Comparison of ENCODE assay signal across 13 cellular contexts in the genomic region with DNA sequence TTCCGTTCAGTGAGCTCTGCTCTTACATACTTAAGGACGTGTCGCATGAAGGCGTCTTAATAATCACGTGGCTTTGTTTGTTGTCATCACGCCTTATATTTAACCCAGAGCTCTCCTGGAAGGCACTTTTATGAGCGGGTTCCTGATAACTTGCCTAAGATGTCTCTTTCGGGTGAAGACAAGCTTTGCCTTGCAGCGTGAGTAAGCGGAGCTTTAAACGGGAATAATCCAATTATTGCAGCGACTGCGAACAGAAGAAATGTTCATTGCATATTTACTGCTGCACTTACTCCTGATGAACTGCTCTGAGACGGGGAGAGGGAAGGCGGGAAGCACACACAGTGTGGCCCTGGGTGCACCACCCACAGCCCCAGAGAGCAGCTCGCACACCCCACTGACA.
DNase-seq lines count a peak whose midpoint lies in the region; TF ChIP-seq lines count a peak whose summit lies in the region.
"Had no signal": no experiment of that assay in that cellular context is flagged by ENCODE, and none has a peak within 500 bp of the region (broad histone marks: within the 10 kb centered on the region; RNA-seq: fewer than 3 reads in every experiment).

No MANE protein-coding gene starts in this region.

- H3K4me3 Mint-ChIP-seq in H9 = no peak overlapping the region
- H3K4me3 Mint-ChIP-seq in neural crest cell = peak overlapping the region; percentile 12
- H3K4me3 Mint-ChIP-seq: CD8-positive, alpha-beta memory T cell; GM23338 had no signal

- H3K27me3 ChIP-seq in H9 (ENCODE audit: insufficient read depth, low read length) = no peaks in the 10 kb centered on the region

- H2AK5ac ChIP-seq in H9 (ENCODE audit: insufficient read length, low read length) = no peak overlapping the region

- H3K18ac ChIP-seq in H9 (ENCODE audit: insufficient read length, low read depth, low read length) = no peak overlapping the region

- no peaks in the 10 kb centered on the region for H3K79me2 ChIP-seq in H9 (ENCODE audit: insufficient read depth, low read length)

- DNase-seq in H9 = no peak
- DNase-seq in NCI-H82 treated with DMSO at 0.1 percent for 48 hours (lab: John Stamatoyannopoulos, UW; ENCODE audit: unreplicated experiment) = peak; percentile 3
- no peak for DNase-seq in neural crest cell (ENCODE audit: low read depth, low spot score)
- no peak for DNase-seq in stimulated activated naive CD4-positive, alpha-beta T cell treated with Interleukin-2 at 50 U/mL for 16 hours (lab: John Stamatoyannopoulos, UW)
- no peak for DNase-seq in glomerular visceral epithelial cell (ENCODE audit: extremely low spot score)
- DNase-seq in NCI-H2227 treated with DMSO at 0.1 percent for 48 hours (lab: John Stamatoyannopoulos, UW) = no peak
- DNase-seq: Caco-2; CD8-positive, alpha-beta memory T cell; DND-41; GDM1 had no signal

- no peak overlapping the region for H2BK120ac ChIP-seq in H9 (ENCODE audit: low read depth, low read length, poor library complexity, severe bottlenecking)

- no peak overlapping the region for H3K9ac ChIP-seq in H9 (ENCODE audit: extremely low read depth, insufficient read length, low read length)

- no peak overlapping the region for H2BK5ac ChIP-seq in H9 (ENCODE audit: insufficient read length, low read length)

- no peak overlapping the region; the same call in 1 of the 2 replicates for H3K14ac ChIP-seq in H9 (ENCODE audit: insufficient read depth, low read length)

- H3K9me3 Mint-ChIP-seq in H9 (no peaks in the 10 kb centered on the region; a peak in 1 of 5 replicates), neural crest cell (no peaks in the 10 kb centered on the region)
- H3K9me3 Mint-ChIP-seq: CD8-positive, alpha-beta memory T cell; GM23338 had no signal

- H3K4me2 ChIP-seq in H9 (ENCODE audit: insufficient read depth, insufficient read length, low read length) = no peak overlapping the region
- H3K4me2 ChIP-seq: A549, GM23338 had no signal

- no CpG with 5 or more reads among the region's 16 CpGs for WGBS in H9 (ENCODE audit: extremely low coverage, insufficient read length, low lambda C conversion rate)

- no peak overlapping the region for H3K4ac ChIP-seq in H9 (ENCODE audit: low read depth, low read length)

- no peak overlapping the region for H4K5ac ChIP-seq in H9 (ENCODE audit: insufficient read length, low read depth, low read length)

- H3K23ac ChIP-seq in H9 (ENCODE audit: insufficient read length, low read depth, low read length) = no peak overlapping the region

- H2BK20ac ChIP-seq in H9 (ENCODE audit: low read depth, low read length, poor library complexity, severe bottlenecking) = no peak overlapping the region

- no peak overlapping the region for H4K8ac ChIP-seq in H9 (replicated peaks; ENCODE audit: insufficient read length, low read depth, low read length)

- H4K91ac ChIP-seq in H9 (ENCODE audit: insufficient read length, low read depth, low read length) = no peak overlapping the region

- no peaks in the 10 kb centered on the region; the same call in 1 of the 2 replicates for H3K4me1 ChIP-seq in H9 (ENCODE audit: insufficient read depth, low read length)
- H3K4me1 ChIP-seq: A549, Caco-2, HAP-1 had no signal

- TF ChIP-seq CTCF in H9 (conservative IDR thresholded peaks at IDR 0.05) (no peak), neural crest cell (conservative IDR thresholded peaks at IDR 0.05) (no peak)

- H3K4me1 Mint-ChIP-seq in H9 = peaks cover 3 to 5% of the 10 kb centered on the region in 2 experiments; a peak in 1 of 4 replicates
- H3K4me1 Mint-ChIP-seq in neural crest cell = peaks cover 56% of the 10 kb centered on the region
- H3K4me1 Mint-ChIP-seq: CD8-positive, alpha-beta memory T cell had no signal

- no peak overlapping the region for H3T11ph ChIP-seq in H9 (ENCODE audit: low read length)

- H2BK12ac ChIP-seq in H9 (ENCODE audit: insufficient read length, low read depth, low read length) = no peak overlapping the region

- H3K27me3 Mint-ChIP-seq in H9 (ENCODE audit: low read depth) = no peaks in the 10 kb centered on the region
- no peaks in the 10 kb centered on the region for H3K27me3 Mint-ChIP-seq in neural crest cell (ENCODE audit: low read depth)
- H3K27me3 Mint-ChIP-seq: CD8-positive, alpha-beta memory T cell had no signal

- H3K79me1 ChIP-seq in H9 (ENCODE audit: insufficient read depth, low read depth, low read length, poor library complexity, severe bottlenecking) = no peaks in the 10 kb centered on the region

- H3K27ac ChIP-seq in H9 (ENCODE audit: insufficient read length, low read depth, low read length) = no peak overlapping the region
- H3K27ac ChIP-seq: A549 had no signal

- no peak overlapping the region for H2BK15ac ChIP-seq in H9 (ENCODE audit: low read depth, low read length)

- no peak overlapping the region for H3K56ac ChIP-seq in H9 (ENCODE audit: insufficient read length, low read depth, low read length)

- H3K23me2 ChIP-seq in H9 (ENCODE audit: insufficient read length, low read depth, low read length, poor library complexity, severe bottlenecking) = peaks cover 3% of the 10 kb centered on the region

- no peaks in the 10 kb centered on the region for H3K36me3 Mint-ChIP-seq in H9 (ENCODE audit: insufficient read depth in 1 of 3, low read depth in 3 of 3)
- H3K36me3 Mint-ChIP-seq in neural crest cell (ENCODE audit: low read depth) = no peaks in the 10 kb centered on the region
- H3K36me3 Mint-ChIP-seq: CD8-positive, alpha-beta memory T cell had no signal

- no peaks in the 10 kb centered on the region for H3K9me3 ChIP-seq in H9 (ENCODE audit: control insufficient read depth, low read depth, low read length)
- H3K9me3 ChIP-seq: A549, Caco-2, HAP-1 had no signal

- H4K20me1 ChIP-seq in H9 (ENCODE audit: control insufficient read depth, insufficient read depth, insufficient read length) = no peaks in the 10 kb centered on the region

- H3K27ac Mint-ChIP-seq in H9 = peak overlapping the region in 2 of 3 experiments; percentile 33 to 64; a peak in 2 of 7 replicates
- no peak overlapping the region for H3K27ac Mint-ChIP-seq in neural crest cell (ENCODE audit: unreplicated experiment)
- H3K27ac Mint-ChIP-seq: CD8-positive, alpha-beta memory T cell had no signal

- H2AFZ ChIP-seq in H9 (ENCODE audit: low read length) = no peak overlapping the region
- H2AFZ ChIP-seq: GM23338 had no signal
